ENCODE assay signal across 8 cellular contexts in genomic region chr16:86509759-86510464, GRCh38. TPM values are rescaled to one million over a fixed set of nuclear protein-coding genes. Genes with fewer than 3 reads are reported as not detected.
DNase-seq lines count a peak whose midpoint lies in the region; ATAC-seq, FAIRE-seq and TF ChIP-seq lines count a peak whose summit lies in the region.

No MANE protein-coding gene starts in this region.

- peaks cover 91% of the 10 kb centered on the region for H3K27me3 Mint-ChIP-seq in dendritic cell treated with granulocyte-macrophage colony-stimulating factor and Interleukin-4, amounts not matched to agents 40 ng/mL and 50 ng/mL, for 4 days
- peaks cover 88% of the 10 kb centered on the region for H3K27me3 Mint-ChIP-seq in mesothelial cell of epicardium (ENCODE audit: low read depth)

- FAIRE-seq in D721Med (lab: Jason Lieb, UNC) (no peak), GM19239 (lab: Jason Lieb, UNC) (no peak)

- no peaks in the 10 kb centered on the region for H3K36me3 Mint-ChIP-seq in dendritic cell treated with granulocyte-macrophage colony-stimulating factor and Interleukin-4, amounts not matched to agents 40 ng/mL and 50 ng/mL, for 4 days (ENCODE audit: low read depth)
- no peaks in the 10 kb centered on the region for H3K36me3 Mint-ChIP-seq in mesothelial cell of epicardium

- peak overlapping the region; percentile 61 for H3K4me3 Mint-ChIP-seq in dendritic cell treated with granulocyte-macrophage colony-stimulating factor and Interleukin-4, amounts not matched to agents 40 ng/mL and 50 ng/mL, for 4 days
- peak overlapping the region; percentile 58 for H3K4me3 Mint-ChIP-seq in mesothelial cell of epicardium

- H3K4me3 ChIP-seq in AG09309 (ENCODE audit: control insufficient read depth, low read depth, low read length): peak overlapping the region; percentile 73
- peak overlapping the region; percentile 28 for H3K4me3 ChIP-seq in HL-60 (replicated peaks; ENCODE audit: insufficient read depth, low read length)

- no peak for TF ChIP-seq CTCF in AG09309 (IDR thresholded peaks at IDR 0.05; ENCODE audit: control insufficient read depth, insufficient read depth, low read depth, low read length, missing control alignments)
- TF ChIP-seq CTCF in HL-60 (IDR thresholded peaks at IDR 0.05; ENCODE audit: insufficient read depth, low read length): no peak
- no peak for TF ChIP-seq CTCF in mesothelial cell of epicardium (IDR thresholded peaks at IDR 0.05; ENCODE audit: unreplicated experiment)
- no peak for TF ChIP-seq CTCF in GM10266 (IDR thresholded peaks at IDR 0.05; ENCODE audit: control insufficient read depth, insufficient read depth, low read depth, missing control alignments)
- TF ChIP-seq CTCF in D721Med (IDR thresholded peaks at IDR 0.05; ENCODE audit: insufficient read depth, missing control alignments): no peak

- no peak overlapping the region for H3K27ac Mint-ChIP-seq in dendritic cell treated with granulocyte-macrophage colony-stimulating factor and Interleukin-4, amounts not matched to agents 40 ng/mL and 50 ng/mL, for 4 days
- no peak overlapping the region for H3K27ac Mint-ChIP-seq in mesothelial cell of epicardium

- peaks cover 18% of the 10 kb centered on the region for H3K27me3 ChIP-seq in HL-60 (ENCODE audit: insufficient read depth, poor library complexity, severe bottlenecking)

- no peak for ATAC-seq in HG03280 (IDR thresholded peaks at IDR 0.05; ENCODE audit: unreplicated experiment)

- intact Hi-C loops in dendritic cell treated with granulocyte-macrophage colony-stimulating factor and Interleukin-4, amounts not matched to agents 40 ng/mL and 50 ng/mL, for 4 days (cut with micrococcal nuclease): no loop called here

- H3K9me3 Mint-ChIP-seq in dendritic cell treated with granulocyte-macrophage colony-stimulating factor and Interleukin-4, amounts not matched to agents 40 ng/mL and 50 ng/mL, for 4 days: no peaks in the 10 kb centered on the region
- H3K9me3 Mint-ChIP-seq in mesothelial cell of epicardium: no peaks in the 10 kb centered on the region

- H3K4me1 Mint-ChIP-seq in dendritic cell treated with granulocyte-macrophage colony-stimulating factor and Interleukin-4, amounts not matched to agents 40 ng/mL and 50 ng/mL, for 4 days (ENCODE audit: low read depth): peaks cover 29% of the 10 kb centered on the region
- peaks cover 25% of the 10 kb centered on the region for H3K4me1 Mint-ChIP-seq in mesothelial cell of epicardium

- DNase-seq in AG09309 (ENCODE audit: low read depth) (no peak), HL-60 (ENCODE audit: low read depth in 1 of 2, low spot score in 1 of 2) (no peak), mesothelial cell of epicardium (ENCODE audit: low spot score in 2 of 2, unreplicated experiment in 2 of 2) (no peak), GM10266 (ENCODE audit: extremely low spot score) (no peak), D721Med (ENCODE audit: insufficient read length, low spot score) (no peak), GM19239 (ENCODE audit: insufficient read length, low spot score) (no peak)

- no peak overlapping the region for H3K27ac ChIP-seq in HL-60 (replicated peaks)

RNA-seq across cellular contexts. Expression of gene FOXF1, which starts 0.4 kb away (rescaled TPM):
- 1.9 to 2.6 TPM (median 1.9 TPM) in 3 replicates for total RNA-seq in mesothelial cell of epicardium

RNA-seq across cellular contexts. Expression of gene MTHFSD, which starts 45.1 kb away (rescaled TPM):
- 21.0 to 27.4 TPM (median 23.1 TPM) in 3 replicates for total RNA-seq in mesothelial cell of epicardium

RNA-seq across cellular contexts. Expression of gene FOXC2, which starts 56.7 kb away (rescaled TPM):
- total RNA-seq in mesothelial cell of epicardium: 10.4 to 12.3 TPM (median 11.7 TPM) in 3 replicates
